ENCODE assay signal across 8 cellular contexts in genomic region chr11:96342971-96343711, GRCh38. TPM values are rescaled to one million over a fixed set of nuclear protein-coding genes. Genes with fewer than 3 reads are reported as not detected.
DNase-seq lines count a peak whose midpoint lies in the region; ATAC-seq lines count a peak whose summit lies in the region.

TSS of gene MAML2 (minus strand) at chr11:96343195. CDS start at chr11:96341895, 1,300 bp downstream.

- H3K4me3 ChIP-seq in endocrine pancreas (ENCODE audit: control insufficient read depth, insufficient read depth, low read length): peak within 1 kb of the TSS; percentile 90

- no peaks in the 10 kb centered on the region for H3K9me3 Mint-ChIP-seq in activated CD8-positive, alpha-beta memory T cell treated with anti-CD3 and anti-CD28 coated beads, Interleukin-2, amount 10 ng/mL, durations not matched to agents 7 days and 5 days (ENCODE audit: low read depth)

- H3K27me3 ChIP-seq in endocrine pancreas (ENCODE audit: control insufficient read depth, insufficient read depth, low read length): no peaks in the 10 kb centered on the region

- H3K27ac Mint-ChIP-seq in activated CD8-positive, alpha-beta memory T cell treated with anti-CD3 and anti-CD28 coated beads, Interleukin-2, amount 10 ng/mL, durations not matched to agents 7 days and 5 days: peak within 1 kb of the TSS; percentile 92

- peaks cover 33% of the 10 kb centered on the region for H3K4me1 Mint-ChIP-seq in activated CD8-positive, alpha-beta memory T cell treated with anti-CD3 and anti-CD28 coated beads, Interleukin-2, amount 10 ng/mL, durations not matched to agents 7 days and 5 days

- H3K9ac ChIP-seq in endocrine pancreas (ENCODE audit: control insufficient read depth, insufficient read depth, low read length): peak within 1 kb of the TSS; percentile 36

- H3K36me3 Mint-ChIP-seq in activated CD8-positive, alpha-beta memory T cell treated with anti-CD3 and anti-CD28 coated beads, Interleukin-2, amount 10 ng/mL, durations not matched to agents 7 days and 5 days: peaks cover 10% of the 10 kb centered on the region

- DNase-seq in COLO668 (lab: John Stamatoyannopoulos, UW; ENCODE audit: unreplicated experiment) (peak; percentile 85), HT1080 (ENCODE audit: low read depth) (peak; percentile 91), NOMO-1 treated with DMSO at 0.1 percent for 48 hours (lab: John Stamatoyannopoulos, UW; ENCODE audit: unreplicated experiment) (peak; percentile 88), mesenteric fat pad (ENCODE audit: low spot score) (peak; percentile 95)
- DNase-seq in activated CD8-positive, alpha-beta memory T cell treated with anti-CD3 and anti-CD28 coated beads, Interleukin-2, amount 10 ng/mL, durations not matched to agents 7 days and 5 days: peak; percentile 95
- DNase-seq in stimulated activated CD8-positive, alpha-beta memory T cell treated with anti-CD3 and anti-CD28 coated beads, Interleukin-15, amount 100 ng/mL, for 1 hour (ENCODE audit: low read depth): peak; percentile 81

- H3K36me3 ChIP-seq in endocrine pancreas (ENCODE audit: control insufficient read depth, insufficient read depth, low read length): no peaks in the 10 kb centered on the region

- peaks cover 5% of the 10 kb centered on the region for H3K4me1 ChIP-seq in endocrine pancreas (ENCODE audit: control insufficient read depth, insufficient read depth, low read length)

- H3K4me3 Mint-ChIP-seq in activated CD8-positive, alpha-beta memory T cell treated with anti-CD3 and anti-CD28 coated beads, Interleukin-2, amount 10 ng/mL, durations not matched to agents 7 days and 5 days: peak within 1 kb of the TSS; percentile 92

- no peaks in the 10 kb centered on the region for H3K9me3 ChIP-seq in endocrine pancreas (ENCODE audit: control insufficient read depth, low read length)

- no peaks in the 10 kb centered on the region for H3K27me3 Mint-ChIP-seq in activated CD8-positive, alpha-beta memory T cell treated with anti-CD3 and anti-CD28 coated beads, Interleukin-2, amount 10 ng/mL, durations not matched to agents 7 days and 5 days

- CTCF ChIA-PET in activated CD8-positive, alpha-beta memory T cell treated with anti-CD3 and anti-CD28 coated beads, Interleukin-2, amount 10 ng/mL, durations not matched to agents 7 days and 5 days (lab: Charles Lee): interaction anchor here (0.7 to 7.1 kb wide), 81 partner anchors 9 to 563 kb away, joined by 3 to 82 read pairs (median 5); partner anchors contain the start of genes CCDC82, JRKL and MTMR2

- peak; percentile 73 for ATAC-seq in GM21360 (IDR thresholded peaks at IDR 0.05; ENCODE audit: unreplicated experiment)
- ATAC-seq in activated CD8-positive, alpha-beta memory T cell treated with anti-CD3 and anti-CD28 coated beads, Interleukin-2, amount 10 ng/mL, durations not matched to agents 7 days and 5 days: peak; percentile 82

RNA-seq across cellular contexts. Expression of gene MAML2, which starts in this region (rescaled TPM):
- total RNA-seq in HT1080 (2014; rRNA removed; shearing (Covaris generic)): 5.4 and 7.2 TPM in 2 replicates
- 6.5 and 9.8 TPM in 2 replicates for polyA plus RNA-seq in HT1080 (2015; cell fraction: cytosol; rRNA removed)
- 12.1 and 13.2 TPM in 2 replicates for polyA plus RNA-seq in HT1080 (2015; cell fraction: nucleus; rRNA removed)
- 10 to 100 TPM; 12.7 to 14.5 TPM for total RNA-seq in activated CD8-positive, alpha-beta memory T cell treated with anti-CD3 and anti-CD28 coated beads, Interleukin-2, amount 10 ng/mL, durations not matched to agents 7 days and 5 days
- 19.9 TPM for total RNA-seq in mesenteric fat pad

Comparison
In these comparisons a context has a peak if more than half of its experiments do, and no peak if none do; other contexts are left out.
1. Peak in every context shown above with its lines: DNase-seq, ATAC-seq and H3K4me3 ChIP-seq.